ENCODE assay signal across 15 cellular contexts in the genomic region with DNA sequence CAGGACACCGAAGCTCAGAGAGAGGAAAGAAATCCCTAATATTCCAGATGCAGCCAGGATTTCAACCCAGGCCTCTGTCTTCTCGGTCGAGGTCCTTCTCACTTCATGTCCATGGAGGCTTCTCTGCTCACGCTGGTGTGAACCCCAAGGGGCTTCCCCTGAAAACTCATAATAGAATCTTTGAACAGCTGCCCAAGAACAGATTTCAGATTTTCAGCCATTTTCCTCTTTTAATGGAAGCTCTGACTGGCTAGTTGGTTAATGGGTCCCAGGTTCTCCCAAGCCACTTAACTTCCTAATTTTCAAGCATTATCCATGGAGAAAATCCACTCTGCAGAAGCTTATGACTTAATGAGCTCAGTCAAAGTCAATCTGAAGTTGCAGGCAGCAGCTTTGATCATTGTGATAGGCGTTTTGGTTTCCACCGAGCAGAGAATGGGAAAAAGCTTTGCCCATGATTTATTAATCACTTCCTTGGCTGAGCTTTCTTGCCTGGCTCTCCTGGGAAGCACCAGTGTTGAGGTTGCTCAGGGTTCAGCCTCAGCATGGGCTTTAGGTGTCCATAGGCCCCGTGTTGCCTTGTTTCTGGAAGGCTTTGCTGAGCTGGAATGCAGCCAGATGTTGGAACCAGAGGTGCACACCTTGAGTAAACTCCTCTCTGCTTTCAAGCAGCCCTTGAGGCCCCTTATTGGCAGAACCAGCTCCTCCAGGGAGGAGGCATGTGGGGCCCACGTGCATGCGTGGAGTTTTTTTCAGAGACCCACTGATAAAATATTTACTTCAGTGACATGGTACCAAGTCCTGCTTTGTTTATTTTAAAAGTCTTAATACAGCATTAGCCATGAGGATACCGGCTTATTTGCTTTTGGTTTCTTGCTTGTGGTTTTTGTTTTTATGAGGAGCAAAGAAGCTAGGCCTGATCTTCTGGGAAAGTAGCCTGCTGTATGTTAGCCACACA. TPM values are rescaled to one million over a fixed set of nuclear protein-coding genes. Genes with fewer than 3 reads are reported as not detected.
DNase-seq lines count a peak whose midpoint lies in the region; TF ChIP-seq lines count a peak whose summit lies in the region.
"Had no signal": no experiment of that assay in that cellular context is flagged by ENCODE, and none has a peak within 500 bp of the region (broad histone marks: within the 10 kb centered on the region; RNA-seq: fewer than 3 reads in every experiment).

No MANE protein-coding gene starts in this region.

- peaks cover 1 to 4% of the 10 kb centered on the region in 2 donors for H3K9me3 ChIP-seq in stomach smooth muscle (ENCODE audit: control insufficient read depth in 2 of 2, low read length in 2 of 2)
- H3K9me3 ChIP-seq: A549, thoracic aorta had no signal

- no peaks in the 10 kb centered on the region for H3K36me3 ChIP-seq in stomach smooth muscle (ENCODE audit: control insufficient read depth in 2 of 2, insufficient read depth in 2 of 2, low read length in 2 of 2)
- H3K36me3 ChIP-seq: heart left ventricle, thoracic aorta had no signal

- H3K4me3 ChIP-seq in fibroblast of villous mesenchyme (ENCODE audit: low read depth, low read length) (no peak overlapping the region), stomach smooth muscle (ENCODE audit: low read length in 2 of 2) (no peak overlapping the region)
- H3K4me3 ChIP-seq: A549, heart left ventricle, skin epidermis, thoracic aorta had no signal

- H3K4me1 ChIP-seq in stomach smooth muscle (ENCODE audit: control insufficient read depth, insufficient read depth, low read length) = peaks cover 25% of the 10 kb centered on the region

- TF ChIP-seq CTCF in fibroblast of villous mesenchyme (IDR thresholded peaks at IDR 0.05; ENCODE audit: insufficient read depth, low read depth, low read length) = no peak

- CTCF ChIA-PET in HEK293T (lab: Yijun Ruan, JAX) = interaction anchor here (0.7 kb wide), 1 partner anchor 120 kb away, joined by 3 read pairs; no protein-coding TSS in a partner anchor

- no peaks in the 10 kb centered on the region for H3K27me3 ChIP-seq in stomach smooth muscle (ENCODE audit: control insufficient read depth in 1 of 2, insufficient read depth in 2 of 2, low read length in 2 of 2)
- H3K27me3 ChIP-seq: heart left ventricle had no signal

- DNase-seq in NCI-H146 (lab: John Stamatoyannopoulos, UW) (peak; percentile 23), NCI-H146 treated with DMSO at 0.1 percent for 48 hours (lab: John Stamatoyannopoulos, UW; ENCODE audit: unreplicated experiment) (no peak), NCI-H524 (lab: John Stamatoyannopoulos, UW) (peak; percentile 80 to 86), fibroblast of villous mesenchyme (ENCODE audit: low read depth) (peak; percentile 85), HEK293T (ENCODE audit: extremely low spot score) (no peak)
- no peak for DNase-seq in stimulated activated naive CD4-positive, alpha-beta T cell treated with Interleukin-2 at 50 U/mL for 16 hours (lab: John Stamatoyannopoulos, UW)
- DNase-seq in activated T-cell treated with anti-CD3 and anti-CD28 coated beads, Interleukin-2, amount 50 U/mL, for 1 hour = no peak
- DNase-seq: activated CD4-positive, CD25-positive, alpha-beta regulatory T cell treated with anti-CD3 and anti-CD28 coated beads, Interleukin-2, amount 50 U/mL, for 72 hours; activated CD8-positive, alpha-beta memory T cell treated with anti-CD3 and anti-CD28 coated beads, Interleukin-2, amount 50 U/mL, for 48 hours; heart left ventricle; NCI-H2081 treated with DMSO at 0.1 percent for 48 hours had no signal

- H3K9ac ChIP-seq in stomach smooth muscle (ENCODE audit: low read length in 2 of 2) = no peak overlapping the region

- peak overlapping the region; percentile 53 for H3K27ac ChIP-seq in stomach smooth muscle (ENCODE audit: low read length)
- H3K27ac ChIP-seq: A549, heart left ventricle, thoracic aorta had no signal

- POLR2A ChIA-PET in HEK293T (lab: Yijun Ruan, JAX) = no interaction called here

TF ChIP-seq in HEK293T, 16 proteins besides CTCF, POLR2A, EP300 and RAD21:
- TF ChIP-seq ELF4 (IDR thresholded peaks at IDR 0.05) (no peak), FOXM1 (IDR thresholded peaks at IDR 0.05; ENCODE audit: borderline replicate concordance) (no peak), BHLHE40 (IDR thresholded peaks at IDR 0.05; ENCODE audit: borderline replicate concordance) (no peak), NFRKB (IDR thresholded peaks at IDR 0.05) (no peak), TARDBP (IDR thresholded peaks at IDR 0.05) (no peak), ZNF384 (IDR thresholded peaks at IDR 0.05) (no peak), FOXA1 (IDR thresholded peaks at IDR 0.05) (no peak), L3MBTL2 (conservative IDR thresholded peaks at IDR 0.05) (no peak), ARNT (IDR thresholded peaks at IDR 0.05) (no peak), LEF1 (IDR thresholded peaks at IDR 0.05; ENCODE audit: borderline replicate concordance) (no peak), SUZ12 (IDR thresholded peaks at IDR 0.05) (no peak), FOXK2 (IDR thresholded peaks at IDR 0.05) (no peak), SP1 (IDR thresholded peaks at IDR 0.05) (no peak), HDGF (IDR thresholded peaks at IDR 0.05; ENCODE audit: borderline replicate concordance) (no peak)
- TF ChIP-seq, protein P1, sequence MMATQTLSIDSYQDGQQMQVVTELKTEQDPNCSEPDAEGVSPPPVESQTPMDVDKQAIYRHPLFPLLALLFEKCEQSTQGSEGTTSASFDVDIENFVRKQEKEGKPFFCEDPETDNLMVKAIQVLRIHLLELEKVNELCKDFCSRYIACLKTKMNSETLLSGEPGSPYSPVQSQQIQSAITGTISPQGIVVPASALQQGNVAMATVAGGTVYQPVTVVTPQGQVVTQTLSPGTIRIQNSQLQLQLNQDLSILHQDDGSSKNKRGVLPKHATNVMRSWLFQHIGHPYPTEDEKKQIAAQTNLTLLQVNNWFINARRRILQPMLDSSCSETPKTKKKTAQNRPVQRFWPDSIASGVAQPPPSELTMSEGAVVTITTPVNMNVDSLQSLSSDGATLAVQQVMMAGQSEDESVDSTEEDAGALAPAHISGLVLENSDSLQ (IDR thresholded peaks at IDR 0.05) = no peak

RNA-seq across cellular contexts. Expression of a gene that starts 25.5 kb away (rescaled TPM):
- total RNA-seq in fibroblast of villous mesenchyme = 2.6 and 3.9 TPM in 2 replicates

Comparison
In these comparisons a context has a peak if more than half of its experiments do, and no peak if none do; other contexts are left out.
1. DNase-seq: peak in NCI-H146 (single experiment), NCI-H524 (2 of 2) and fibroblast of villous mesenchyme (single experiment); none in NCI-H146 treated with DMSO at 0.1 percent for 48 hours (single experiment), HEK293T (single experiment), stimulated activated naive CD4-positive, alpha-beta T cell treated with Interleukin-2 at 50 U/mL for 16 hours (single experiment) and activated T-cell treated with anti-CD3 and anti-CD28 coated beads, Interleukin-2, amount 50 U/mL, for 1 hour (single experiment).